Comparison of ENCODE assay signal across 22 cellular contexts in genomic region chr10:98886686-98887085, GRCh38.
A peak's percentile ranks its signal among the peaks of the same experiment; 100 is the strongest.
DNase-seq lines count a peak whose midpoint lies in the region; ATAC-seq, FAIRE-seq and TF ChIP-seq lines count a peak whose summit lies in the region.
"Had no signal": no experiment of that assay in that cellular context is flagged by ENCODE, and none has a peak within 500 bp of the region (broad histone marks: within the 10 kb centered on the region; RNA-seq: fewer than 3 reads in every experiment).

No MANE protein-coding gene starts in this region.

- POLR2A ChIA-PET in A549 (lab: Yijun Ruan, JAX) = no interaction called here

- peak overlapping the region; percentile 17 for H2AFZ ChIP-seq in fibroblast of lung (ENCODE audit: low read length)

- CTCF ChIA-PET in A549 (lab: Yijun Ruan, JAX) = no interaction called here

- H3K4me2 ChIP-seq in A549 = no peak overlapping the region
- H3K4me2 ChIP-seq in fibroblast of lung (ENCODE audit: extremely low read depth, insufficient read depth, low read length) = no peak overlapping the region

- TF ChIP-seq POLR2A in A549 (IDR thresholded peaks at IDR 0.05; ENCODE audit: low read length) = no peak

- DNase-seq in A549 (ENCODE audit: low read depth in 1 of 2, low spot score in 1 of 2) (no peak), HT-29 (ENCODE audit: low spot score) (peak; percentile 58), SK-N-MC (ENCODE audit: low read depth, low spot score) (no peak), fibroblast of lung (ENCODE audit: low read depth in 2 of 2) (peak in 1 of 2 donors; percentile 57), substantia nigra (lab: John Stamatoyannopoulos, UW) (no peak), SHP77 (lab: John Stamatoyannopoulos, UW) (no peak)
- DNase-seq in activated CD8-positive, alpha-beta memory T cell treated with anti-CD3 and anti-CD28 coated beads, Interleukin-2, amount 50 U/mL, for 48 hours = no peak
- DNase-seq: ACHN; activated CD4-positive, CD25-positive, alpha-beta regulatory T cell; activated CD8-positive, alpha-beta memory T cell treated with anti-CD3 and anti-CD28 coated beads, Interleukin-2, amount 50 U/mL, for 4 hours; activated naive CD4-positive, alpha-beta T cell treated with anti-CD3 and anti-CD28 coated beads for 36 hours; Caco-2; glutamatergic neuron; islet precursor cell; NCI-H1048; NCI-H2171 treated with DMSO at 0.1 percent for 48 hours; occipital lobe; stimulated activated CD4-positive, alpha-beta T cell treated with anti-CD3 and anti-CD28 coated beads, Interleukin-4, amount 100 ng/mL, for 4 hours; T-cell had no signal

- H3K27ac ChIP-seq in A549 = no peak overlapping the region
- H3K27ac ChIP-seq in SK-N-MC = 0 out of 2 replicates have a peak overlapping the region, but pooled peaks have one; percentile 42
- no peak overlapping the region for H3K27ac ChIP-seq in fibroblast of lung (ENCODE audit: insufficient read depth, low read length)
- H3K27ac ChIP-seq in substantia nigra (ENCODE audit: low read depth, low read length, poor library complexity, severe bottlenecking) = no peak overlapping the region
- H3K27ac ChIP-seq: tibial nerve had no signal

- WGBS in A549 (ENCODE audit: missing lambda C conversion rate) = 0% methylated on average over 1 of the region's 1 CpG

- no peaks in the 10 kb centered on the region for H4K20me1 ChIP-seq in fibroblast of lung (ENCODE audit: control insufficient read depth, extremely low read depth, insufficient read depth, low read length)

- no peaks in the 10 kb centered on the region for H3K4me1 ChIP-seq in A549
- no peaks in the 10 kb centered on the region for H3K4me1 ChIP-seq in fibroblast of lung (ENCODE audit: control insufficient read depth, extremely low read depth, insufficient read depth, low read length)
- H3K4me1 ChIP-seq: Caco-2, tibial nerve had no signal

- H3K9me3 ChIP-seq in A549 (no peaks in the 10 kb centered on the region), SK-N-MC (ENCODE audit: low read depth, low read length) (no peaks in the 10 kb centered on the region), fibroblast of lung (ENCODE audit: control insufficient read depth, insufficient read depth, low read depth, low read length) (no peaks in the 10 kb centered on the region)
- H3K9me3 ChIP-seq: Caco-2, tibial nerve had no signal

- no peak for ATAC-seq in A549
- ATAC-seq in GM21825 (IDR thresholded peaks at IDR 0.05; ENCODE audit: unreplicated experiment) = no peak
- ATAC-seq: T-cell had no signal

- TF ChIP-seq CTCF in A549 (IDR thresholded peaks at IDR 0.05) (no peak), fibroblast of lung (conservative IDR thresholded peaks at IDR 0.05 in 1 of 2, IDR thresholded peaks at IDR 0.05 in 1 of 2; ENCODE audit: low read depth in 1 of 2, low read length in 2 of 2) (no peak)

- no peaks in the 10 kb centered on the region for H3K79me2 ChIP-seq in fibroblast of lung (ENCODE audit: control insufficient read depth, insufficient read depth, low read length)

- H3K36me3 ChIP-seq in SK-N-MC (ENCODE audit: insufficient read depth, low read length) (no peaks in the 10 kb centered on the region), fibroblast of lung (ENCODE audit: control insufficient read depth, insufficient read depth, low read length) (no peaks in the 10 kb centered on the region)
- H3K36me3 ChIP-seq: tibial nerve had no signal

- no peak overlapping the region for H3K9ac ChIP-seq in SK-N-MC (ENCODE audit: insufficient read length)
- no peak overlapping the region for H3K9ac ChIP-seq in fibroblast of lung (ENCODE audit: insufficient read depth, low read length)

- no peak for TF ChIP-seq RAD21 in A549 (conservative IDR thresholded peaks at IDR 0.05 in 1 of 2, IDR thresholded peaks at IDR 0.05 in 1 of 2)

- H3K4me3 ChIP-seq in A549 (no peak overlapping the region), SK-N-MC (no peak overlapping the region), fibroblast of lung (replicated peaks in 1 of 4; ENCODE audit: control extremely low read depth in 1 of 4, insufficient read depth in 1 of 4, low read depth in 3 of 4, low read length in 4 of 4) (no peak overlapping the region)
- H3K4me3 ChIP-seq: tibial nerve had no signal

- H3K27me3 ChIP-seq in fibroblast of lung (ENCODE audit: control insufficient read depth, insufficient read depth, low read length) = no peaks in the 10 kb centered on the region
- H3K27me3 ChIP-seq: tibial nerve had no signal

- TF ChIP-seq EP300 in A549 (IDR thresholded peaks at IDR 0.05) = no peak

- peak; percentile 63 for FAIRE-seq in A549 (lab: Jason Lieb, UNC)
- FAIRE-seq: HTR-8/SVneo had no signal

TF ChIP-seq in A549, 52 proteins besides CTCF, POLR2A, EP300 and RAD21:
- TF ChIP-seq RCOR1 (IDR thresholded peaks at IDR 0.05; ENCODE audit: low read depth, low read length) = no peak
